18 cellular contexts compared by ENCODE assay signal in the genomic region with DNA sequence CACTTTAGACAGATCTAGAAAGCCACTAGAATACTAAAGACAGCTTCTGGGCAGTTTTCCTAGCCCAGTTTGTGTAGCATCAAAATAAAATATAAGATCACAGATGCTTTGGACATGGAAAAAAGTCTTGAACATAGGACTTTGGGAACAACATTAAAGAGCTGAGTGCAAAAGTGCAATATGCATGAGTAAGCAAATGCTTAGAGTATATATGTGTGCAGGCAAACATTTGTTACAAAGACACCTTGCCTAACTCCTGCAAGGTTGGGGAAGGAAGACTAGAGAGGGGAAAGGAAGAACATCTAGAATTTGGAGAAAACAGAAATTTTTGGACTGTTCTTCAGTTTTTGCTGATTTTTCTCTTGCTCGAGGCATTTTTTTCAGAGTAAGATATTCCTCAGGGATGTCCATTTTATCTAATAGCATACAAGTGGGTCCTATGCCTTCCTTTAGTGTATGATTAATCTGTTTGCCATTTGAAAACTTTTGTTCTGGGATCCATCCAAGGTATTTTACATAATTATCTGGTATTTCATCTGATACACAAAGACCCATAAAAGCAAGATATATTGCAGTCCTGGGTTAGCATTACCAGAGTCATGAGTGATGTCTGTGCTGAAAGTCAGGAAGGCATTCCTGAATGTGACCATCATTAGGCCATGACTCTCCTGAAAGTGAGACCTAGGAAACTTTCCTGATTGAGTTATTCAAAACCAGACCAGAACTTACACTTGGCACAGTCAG.
DNase-seq lines count a peak whose midpoint lies in the region; ATAC-seq lines count a peak whose summit lies in the region.
"Had no signal": no experiment of that assay in that cellular context is flagged by ENCODE, and none has a peak within 500 bp of the region (broad histone marks: within the 10 kb centered on the region; RNA-seq: fewer than 3 reads in every experiment).

No MANE protein-coding gene starts in this region.

- H3K4me3 Mint-ChIP-seq in stimulated activated naive B cell treated with anti-CD40 and anti-IgM and Interleukin-4, amounts not matched to agents 10 μg/mL and 1 μg/mL and 100 μg/mL, for 72 hours, result no peak overlapping the region
- H3K4me3 Mint-ChIP-seq: activated CD4-positive, alpha-beta T cell treated with anti-CD3 and anti-CD28 coated beads for 36 hours; activated naive CD8-positive, alpha-beta T cell treated with anti-CD3 and anti-CD28 coated beads, Interleukin-2, amount 10 ng/mL, durations not matched to agents 7 days and 5 days; CD14-positive monocyte; GM23338 had no signal

- no peaks in the 10 kb centered on the region for H3K4me1 Mint-ChIP-seq in stimulated activated naive B cell treated with anti-CD40 and anti-IgM and Interleukin-4, amounts not matched to agents 10 μg/mL and 1 μg/mL and 100 μg/mL, for 72 hours
- H3K4me1 Mint-ChIP-seq: activated CD4-positive, alpha-beta T cell treated with anti-CD3 and anti-CD28 coated beads for 36 hours; CD14-positive monocyte had no signal

- no peak for ATAC-seq in GM19452 (IDR thresholded peaks at IDR 0.05; ENCODE audit: unreplicated experiment)
- ATAC-seq in stimulated activated naive B cell treated with anti-CD40 and anti-IgM and Interleukin-4, amounts not matched to agents 10 μg/mL and 1 μg/mL and 100 μg/mL, for 72 hours (replicated peaks), result no peak
- ATAC-seq: activated CD4-positive, alpha-beta T cell treated with anti-CD3 and anti-CD28 coated beads for 36 hours; gastroesophageal sphincter; GM23338; K562 had no signal

- peaks cover 0 to 9% of the 10 kb centered on the region in 2 donors for H3K9me3 Mint-ChIP-seq in stimulated activated naive B cell treated with anti-CD40 and anti-IgM and Interleukin-4, amounts not matched to agents 10 μg/mL and 1 μg/mL and 100 μg/mL, for 72 hours
- H3K9me3 Mint-ChIP-seq: activated naive CD8-positive, alpha-beta T cell treated with anti-CD3 and anti-CD28 coated beads, Interleukin-2, amount 10 ng/mL, durations not matched to agents 7 days and 5 days had no signal

- DNase-seq in EL, result peak; percentile 97
- DNase-seq in RPMI7951 (ENCODE audit: low read depth), result peak; percentile 55
- DNase-seq in fibroblast of gingiva (ENCODE audit: low read depth), result peak; percentile 82
- DNase-seq in renal cortical epithelial cell (ENCODE audit: low read depth), result peak; percentile 28
- DNase-seq in stimulated activated naive B cell treated with anti-CD40 and anti-IgM and Interleukin-4, amounts not matched to agents 10 μg/mL and 1 μg/mL and 100 μg/mL, for 72 hours, result no peak
- DNase-seq in HUDEP-2 (lab: John Stamatoyannopoulos, UW; ENCODE audit: unreplicated experiment in 76 of 76), result no peak
- DNase-seq in GDM1 (lab: John Stamatoyannopoulos, UW), result no peak
- DNase-seq: activated CD4-positive, alpha-beta T cell treated with anti-CD3 and anti-CD28 coated beads for 36 hours; activated naive CD8-positive, alpha-beta T cell treated with anti-CD3 and anti-CD28 coated beads, Interleukin-2, amount 10 ng/mL, durations not matched to agents 7 days and 5 days; kidney; NCI-H146; NCI-H526; thyroid gland had no signal

- H3K36me3 Mint-ChIP-seq in stimulated activated naive B cell treated with anti-CD40 and anti-IgM and Interleukin-4, amounts not matched to agents 10 μg/mL and 1 μg/mL and 100 μg/mL, for 72 hours, result no peaks in the 10 kb centered on the region
- H3K36me3 Mint-ChIP-seq: activated naive CD8-positive, alpha-beta T cell treated with anti-CD3 and anti-CD28 coated beads, Interleukin-2, amount 10 ng/mL, durations not matched to agents 7 days and 5 days; CD14-positive monocyte had no signal

- no peak overlapping the region for H3K27ac Mint-ChIP-seq in stimulated activated naive B cell treated with anti-CD40 and anti-IgM and Interleukin-4, amounts not matched to agents 10 μg/mL and 1 μg/mL and 100 μg/mL, for 72 hours
- H3K27ac Mint-ChIP-seq: activated CD4-positive, alpha-beta T cell treated with anti-CD3 and anti-CD28 coated beads for 36 hours; activated naive CD8-positive, alpha-beta T cell treated with anti-CD3 and anti-CD28 coated beads, Interleukin-2, amount 10 ng/mL, durations not matched to agents 7 days and 5 days; CD14-positive monocyte; GM23338 had no signal

- H3K27me3 Mint-ChIP-seq in stimulated activated naive B cell treated with anti-CD40 and anti-IgM and Interleukin-4, amounts not matched to agents 10 μg/mL and 1 μg/mL and 100 μg/mL, for 72 hours, result peaks cover 0 to 5% of the 10 kb centered on the region in 2 donors
- H3K27me3 Mint-ChIP-seq: activated CD4-positive, alpha-beta T cell treated with anti-CD3 and anti-CD28 coated beads for 36 hours had no signal

Comparison
In these comparisons a context has a peak if more than half of its experiments do, and no peak if none do; other contexts are left out.
1. DNase-seq: peak in EL (single experiment), RPMI7951 (single experiment), fibroblast of gingiva (single experiment) and renal cortical epithelial cell (single experiment); none in stimulated activated naive B cell treated with anti-CD40 and anti-IgM and Interleukin-4, amounts not matched to agents 10 μg/mL and 1 μg/mL and 100 μg/mL, for 72 hours (single experiment), HUDEP-2 (0 of 76) and GDM1 (single experiment).